Comparison of ENCODE assay signal across 16 cellular contexts in genomic region chr17:81912441-81913309, GRCh38. TPM values are rescaled to one million over a fixed set of nuclear protein-coding genes. Genes with fewer than 3 reads are reported as not detected.
A peak's percentile ranks its signal among the peaks of the same experiment; 100 is the strongest.
DNase-seq lines count a peak whose midpoint lies in the region; ATAC-seq, FAIRE-seq and TF ChIP-seq lines count a peak whose summit lies in the region.
"Had no signal": no experiment of that assay in that cellular context is flagged by ENCODE, and none has a peak within 500 bp of the region (broad histone marks: within the 10 kb centered on the region; RNA-seq: fewer than 3 reads in every experiment).

No MANE protein-coding gene starts in this region.

- peak; percentile 37; the same call in 1 of the 2 replicates for TF ChIP-seq CTCF in PC-3 (conservative IDR thresholded peaks at IDR 0.05; ENCODE audit: low read depth, low read length)

- H3K27ac ChIP-seq in PC-3 (ENCODE audit: low read length) (peak overlapping the region; percentile 52), small intestine (ENCODE audit: low read depth in 1 of 2, low read length in 1 of 2) (no peak overlapping the region), Karpas-422 (ENCODE audit: low read length) (no peak overlapping the region)

- no peaks in the 10 kb centered on the region for H3K9me2 ChIP-seq in PC-3 (replicated peaks; ENCODE audit: low read length)
- H3K9me2 ChIP-seq in Karpas-422 (replicated peaks; ENCODE audit: insufficient read depth, low read length), result no peaks in the 10 kb centered on the region

- H3K4me1 Mint-ChIP-seq in T-helper 2 cell treated with Interferon-gamma antibody and Interleukin-4, amounts not matched to agents 5 μg/mL and 100 μg/mL, for 36 hours (ENCODE audit: low read depth), result peaks cover 24% of the 10 kb centered on the region

- no peaks in the 10 kb centered on the region for H3K27me3 ChIP-seq in PC-3 (ENCODE audit: low read length)
- no peaks in the 10 kb centered on the region for H3K27me3 ChIP-seq in small intestine (ENCODE audit: control insufficient read depth in 2 of 2, insufficient read depth in 2 of 2, low read length in 2 of 2)
- no peaks in the 10 kb centered on the region for H3K27me3 ChIP-seq in Karpas-422 (ENCODE audit: low read length)

- 0 out of 2 replicates have a peak, but pooled peaks cover 18% of the 10 kb centered on the region for H4K20me1 ChIP-seq in PC-3 (ENCODE audit: low read length)
- peaks cover 14% of the 10 kb centered on the region; the same call in 1 of the 2 replicates for H4K20me1 ChIP-seq in Karpas-422 (ENCODE audit: insufficient read depth, low read depth, low read length)

- peak overlapping the region; percentile 70 for H3K4me2 ChIP-seq in PC-3 (ENCODE audit: low read length)
- no peak overlapping the region for H3K4me2 ChIP-seq in Karpas-422 (ENCODE audit: low read depth, low read length, poor library complexity, severe bottlenecking)

- H3K9me3 Mint-ChIP-seq in T-helper 2 cell treated with Interferon-gamma antibody and Interleukin-4, amounts not matched to agents 5 μg/mL and 100 μg/mL, for 36 hours, result no peaks in the 10 kb centered on the region

- FAIRE-seq in small intestine (lab: Jason Lieb, UNC), result no peak
- no peak for FAIRE-seq in GM12892 (lab: Jason Lieb, UNC)
- FAIRE-seq: A204.1, TTC549 had no signal

- H3F3A ChIP-seq in PC-3 (ENCODE audit: low read length, unreplicated experiment), result peaks cover 7% of the 10 kb centered on the region

- H3K36me3 ChIP-seq in PC-3 (ENCODE audit: low read depth, low read length) (peaks cover 26% of the 10 kb centered on the region; the same call in 1 of the 2 replicates), small intestine (ENCODE audit: control insufficient read depth in 2 of 2, insufficient read depth in 2 of 2, low read length in 2 of 2) (peaks cover 7 to 31% of the 10 kb centered on the region in 2 donors), Karpas-422 (ENCODE audit: insufficient read depth, low read length) (peaks cover 9% of the 10 kb centered on the region; the same call in 1 of the 2 replicates)

- peaks cover 36% of the 10 kb centered on the region for H3K36me3 Mint-ChIP-seq in T-helper 2 cell treated with Interferon-gamma antibody and Interleukin-4, amounts not matched to agents 5 μg/mL and 100 μg/mL, for 36 hours (ENCODE audit: low read depth)

- H3K4me3 ChIP-seq in PC-3 (ENCODE audit: low read length), result no peak overlapping the region; the same call in 1 of the 2 replicates
- H3K4me3 ChIP-seq in small intestine (ENCODE audit: low read depth in 1 of 2, low read length in 2 of 2), result no peak overlapping the region
- no peak overlapping the region for H3K4me3 ChIP-seq in Karpas-422 (ENCODE audit: low read length)

- peaks cover 29% of the 10 kb centered on the region for H3K79me2 ChIP-seq in PC-3 (ENCODE audit: low read length)
- peaks cover 38% of the 10 kb centered on the region for H3K79me2 ChIP-seq in Karpas-422 (ENCODE audit: low read length)

- H3K4me1 ChIP-seq in PC-3 (ENCODE audit: insufficient read depth, low read length) (peaks cover 45% of the 10 kb centered on the region), small intestine (ENCODE audit: control insufficient read depth in 2 of 2, insufficient read depth in 1 of 2, low read depth in 1 of 2, low read length in 1 of 2) (peaks cover 2 to 7% of the 10 kb centered on the region in 2 donors), Karpas-422 (ENCODE audit: low read length) (peaks cover 19% of the 10 kb centered on the region)

- DNase-seq in T-helper 2 cell treated with Interferon-gamma antibody and Interleukin-4, amounts not matched to agents 5 μg/mL and 100 μg/mL, for 36 hours (ENCODE audit: low spot score), result no peak
- no peak for DNase-seq in T-helper 2 cell
- peak; percentile 90 for DNase-seq in PC-3
- peak; percentile 47 to 73 for DNase-seq in erythroblast (lab: John Stamatoyannopoulos, UW)
- peak; percentile 56 for DNase-seq in small intestine
- DNase-seq in GM12892 (ENCODE audit: insufficient read length), result no peak
- DNase-seq in Karpas-422, result no peak
- DNase-seq: DMS153, foreskin melanocyte, NCI-H2029, NCI-H82, SHP77 had no signal

- peak overlapping the region; percentile 17 for H3K27ac Mint-ChIP-seq in T-helper 2 cell treated with Interferon-gamma antibody and Interleukin-4, amounts not matched to agents 5 μg/mL and 100 μg/mL, for 36 hours

- intact Hi-C loops in PC-3 (cut with micrococcal nuclease), result no loop called here

- H3K9ac ChIP-seq in PC-3 (ENCODE audit: low read length) (no peak overlapping the region), Karpas-422 (ENCODE audit: low read length) (no peak overlapping the region)

- H3K27me3 Mint-ChIP-seq in T-helper 2 cell treated with Interferon-gamma antibody and Interleukin-4, amounts not matched to agents 5 μg/mL and 100 μg/mL, for 36 hours (ENCODE audit: low read depth), result no peaks in the 10 kb centered on the region

- H3K9me3 ChIP-seq in PC-3 (ENCODE audit: low read length) (no peaks in the 10 kb centered on the region), small intestine (ENCODE audit: control insufficient read depth, low read depth) (no peaks in the 10 kb centered on the region), Karpas-422 (ENCODE audit: low read length) (no peaks in the 10 kb centered on the region)
- H3K9me3 ChIP-seq: thoracic aorta had no signal

- WGBS in small intestine, 3 donors, result 80 to 90% (median 88%) methylated on average over 31 to 32 of the region's 32 CpGs

- peak overlapping the region; percentile 50 for H3K4me3 Mint-ChIP-seq in T-helper 2 cell treated with Interferon-gamma antibody and Interleukin-4, amounts not matched to agents 5 μg/mL and 100 μg/mL, for 36 hours

- no peak for TF ChIP-seq POLR2A in erythroblast (IDR thresholded peaks at IDR 0.05; ENCODE audit: low read length)
- TF ChIP-seq POLR2A in GM12892 (IDR thresholded peaks at IDR 0.05; ENCODE audit: low read depth, low read length), result no peak

- H2AFZ ChIP-seq in PC-3 (ENCODE audit: low read length) (no peak overlapping the region), Karpas-422 (ENCODE audit: low read length) (no peak overlapping the region)

- no TSS peak for BruUV-seq in PC-3 (replicated peaks; lab: Mats Ljungman, UMichigan)

- POLR2A ChIA-PET in PC-3 (lab: Charles Lee; ENCODE audit: unreplicated experiment), result no interaction called here

- ATAC-seq in PC-3 (peak; percentile 61), HG03039 (IDR thresholded peaks at IDR 0.05; ENCODE audit: unreplicated experiment) (no peak)

- CTCF ChIA-PET in PC-3 (lab: Charles Lee), result interaction anchor here (0.5 to 1.0 kb wide), 3 partner anchors 11 to 33 kb away, joined by 3 to 4 read pairs (median 3); no protein-coding TSS in a partner anchor

RNA-seq across cellular contexts. Expression of gene PCYT2, which starts 1.5 kb away (rescaled TPM):
- total RNA-seq in PC-3 (2014; rRNA removed), result 33.3 and 42.7 TPM in 2 replicates
- 100 to 1,000 TPM; 111 to 303 (median 237) TPM for polyA plus RNA-seq in small intestine
- 22.9 TPM for polyA plus RNA-seq in GM12892 (2012; ENCODE audit: missing spikeins)
- 20.9 and 72.3 TPM in 2 replicates for total RNA-seq in Karpas-422 (2014; rRNA removed; shearing (Covaris generic); ENCODE audit: low replicate concordance)

RNA-seq across cellular contexts. Expression of gene SIRT7, which starts 5.3 kb away (rescaled TPM):
- 51.6 and 70.8 TPM in 2 replicates for total RNA-seq in PC-3 (2014; rRNA removed)
- polyA plus RNA-seq in small intestine, result 100 to 1,000 TPM in 1 of 3 donors, 10 to 100 TPM in 2; 33.8 to 129 (median 87.0) TPM
- polyA plus RNA-seq in GM12892 (2012; ENCODE audit: missing spikeins), result 16.7 TPM
- total RNA-seq in Karpas-422 (2014; rRNA removed; shearing (Covaris generic); ENCODE audit: low replicate concordance), result 19.6 and 33.7 TPM in 2 replicates

RNA-seq across cellular contexts. Expression of gene NPB, which starts 10.6 kb away (rescaled TPM):
- 0.07 and 0.17 TPM in 2 replicates for total RNA-seq in PC-3 (2014; rRNA removed)
- polyA plus RNA-seq in small intestine, result 1 to 10 TPM in 1 of 3 donors, under 1 TPM in 2; 0.54 to 1.8 (median 0.64) TPM
- 0.66 TPM for polyA plus RNA-seq in GM12892 (2012; ENCODE audit: missing spikeins)
- total RNA-seq in Karpas-422 (2014; rRNA removed; shearing (Covaris generic); ENCODE audit: low replicate concordance), result 0.07 TPM in 1 of 2 replicates, not detected in the other

RNA-seq across cellular contexts. Expression of gene MAFG, which starts 14.9 kb away (rescaled TPM):
- total RNA-seq in PC-3 (2014; rRNA removed), result 22.9 and 37.5 TPM in 2 replicates
- polyA plus RNA-seq in small intestine, result 10 to 100 TPM in 1 of 3 donors, 1 to 10 TPM in 2; 7.6 to 16.6 (median 8.9) TPM
- 7.4 TPM for polyA plus RNA-seq in GM12892 (2012; ENCODE audit: missing spikeins)
- 10.9 and 14.9 TPM in 2 replicates for total RNA-seq in Karpas-422 (2014; rRNA removed; shearing (Covaris generic); ENCODE audit: low replicate concordance)

RNA-seq across cellular contexts. Expression of gene ANAPC11, which starts 21.2 kb away (rescaled TPM):
- 243 and 268 TPM in 2 replicates for total RNA-seq in PC-3 (2014; rRNA removed)
- 100 to 1,000 TPM; 161 to 240 (median 212) TPM for polyA plus RNA-seq in small intestine
- polyA plus RNA-seq in GM12892 (2012; ENCODE audit: missing spikeins), result 116 TPM
- 87.1 and 132 TPM in 2 replicates for total RNA-seq in Karpas-422 (2014; rRNA removed; shearing (Covaris generic); ENCODE audit: low replicate concordance)

Comparison
In these comparisons a context has a peak if more than half of its experiments do, and no peak if none do; other contexts are left out.
1. DNase-seq: peak in PC-3 (single experiment), erythroblast (2 of 2) and small intestine (single experiment); none in T-helper 2 cell treated with Interferon-gamma antibody and Interleukin-4, amounts not matched to agents 5 μg/mL and 100 μg/mL, for 36 hours (single experiment), T-helper 2 cell (0 of 5), GM12892 (single experiment) and Karpas-422 (single experiment).